In the genomic region with DNA sequence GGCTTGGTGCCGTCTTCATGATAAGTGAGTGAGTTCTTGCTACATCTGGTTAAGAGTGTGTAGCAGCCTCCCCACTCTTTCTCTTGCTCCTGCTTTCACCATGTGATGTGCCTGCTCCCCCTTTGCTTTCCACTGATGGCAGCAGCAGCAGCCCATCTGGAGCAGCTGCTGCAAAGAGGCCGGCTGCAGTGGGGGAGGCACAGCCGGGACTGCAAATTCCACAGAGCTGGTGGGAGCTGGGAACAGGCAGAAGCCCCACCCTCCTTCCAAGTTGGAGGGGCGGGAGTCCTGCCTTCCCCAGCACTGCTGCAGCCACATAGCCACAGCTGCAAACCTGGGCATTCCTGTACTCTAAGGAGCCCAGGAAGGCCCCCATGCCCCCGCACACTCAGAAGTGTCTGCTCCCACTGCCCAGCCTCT, we compare ENCODE assay signal across 15 cellular contexts.
A peak's percentile ranks its signal among the peaks of the same experiment; 100 is the strongest.
DNase-seq lines count a peak whose midpoint lies in the region; ATAC-seq, FAIRE-seq and TF ChIP-seq lines count a peak whose summit lies in the region.
"Had no signal": no experiment of that assay in that cellular context is flagged by ENCODE, and none has a peak within 500 bp of the region (broad histone marks: within the 10 kb centered on the region; RNA-seq: fewer than 3 reads in every experiment).

No MANE protein-coding gene starts in this region.

- no peak for TF ChIP-seq CTCF in heart left ventricle (IDR thresholded peaks at IDR 0.05)

- H3K79me1 ChIP-seq in neuronal stem cell (ENCODE audit: low read depth, low read length), result peaks cover 13% of the 10 kb centered on the region

- H2BK15ac ChIP-seq in neuronal stem cell (ENCODE audit: low read length), result no peak overlapping the region

- H3K23ac ChIP-seq in neuronal stem cell (ENCODE audit: low read depth, low read length, poor library complexity), result peak overlapping the region; percentile 85

- DNase-seq in GM03348 (ENCODE audit: low spot score) (peak; percentile 5), SK-N-DZ (ENCODE audit: low spot score) (peak; percentile 22), heart left ventricle (no peak), neuronal stem cell (ENCODE audit: low spot score) (peak; percentile 11), H54 (ENCODE audit: insufficient read length, low spot score) (no peak)
- DNase-seq: activated CD8-positive, alpha-beta T cell treated with anti-CD3 and anti-CD28 coated beads, Interleukin-2, amount 10 ng/mL, durations not matched to agents 7 days and 5 days; C1 segment of cervical spinal cord; KG1; NCI-H1092; T-helper 1 cell had no signal

- peak overlapping the region; percentile 97 for H4K91ac ChIP-seq in neuronal stem cell (ENCODE audit: low read depth, low read length, poor library complexity)

- TF ChIP-seq POLR2A in heart left ventricle (IDR thresholded peaks at IDR 0.05) (no peak), H54 (IDR thresholded peaks at IDR 0.05; ENCODE audit: low read depth, low read length) (no peak)

- peak overlapping the region; percentile 81 for H3K9ac ChIP-seq in neuronal stem cell (ENCODE audit: low read depth, low read length, poor library complexity)

- H3K27ac ChIP-seq in heart left ventricle, result no peak overlapping the region
- H3K27ac ChIP-seq in neuronal stem cell (replicated peaks; ENCODE audit: low read length), result no peak overlapping the region
- H3K27ac ChIP-seq: skin epidermis, tibial nerve had no signal

- peak in 3 of 4 donors; percentile 16 to 38 (median 33) for ATAC-seq in heart left ventricle
- no peak for ATAC-seq in HG02759 (IDR thresholded peaks at IDR 0.05; ENCODE audit: unreplicated experiment)
- ATAC-seq in GM19452 (IDR thresholded peaks at IDR 0.05; ENCODE audit: unreplicated experiment), result no peak
- ATAC-seq: activated CD8-positive, alpha-beta T cell treated with anti-CD3 and anti-CD28 coated beads, Interleukin-2, amount 10 ng/mL, durations not matched to agents 7 days and 5 days had no signal

- H3K14ac ChIP-seq in neuronal stem cell (ENCODE audit: low read length), result peak overlapping the region; percentile 38

- H2BK120ac ChIP-seq in neuronal stem cell (ENCODE audit: low read depth, low read length), result no peak overlapping the region

- no peak overlapping the region for H3K4me2 ChIP-seq in neuronal stem cell (ENCODE audit: insufficient read depth, low read length, poor library complexity, severe bottlenecking)

- WGBS in heart left ventricle, 4 donors, result 54 to 60% (median 57%) methylated on average over 4 to 5 of the region's 5 CpGs
- WGBS in neuronal stem cell (ENCODE audit: extremely low coverage in 2 of 2, insufficient read length in 2 of 2, insufficient replicate concordance in 1 of 2), 2 donors, result no CpG with 5 or more reads among the region's 5 CpGs

- peak overlapping the region; percentile 76 for H3K4ac ChIP-seq in neuronal stem cell (ENCODE audit: low read length)

- no peak overlapping the region for H4K8ac ChIP-seq in neuronal stem cell (ENCODE audit: low read depth, low read length)

- no peak overlapping the region for H3K4me3 ChIP-seq in heart left ventricle
- H3K4me3 ChIP-seq in neuronal stem cell (ENCODE audit: low read length in 2 of 2), result no peak overlapping the region
- H3K4me3 ChIP-seq: skin epidermis, tibial nerve had no signal

- intact Hi-C loops in heart left ventricle (cut with DNase I), result loop anchor here in 5 of 10 donors (5.0 to 10.0 kb wide), 6 partner anchors 148 to 638 kb away; no protein-coding TSS in a partner anchor

- H3K27me3 ChIP-seq in heart left ventricle, result no peaks in the 10 kb centered on the region
- no peaks in the 10 kb centered on the region for H3K27me3 ChIP-seq in neuronal stem cell (ENCODE audit: control insufficient read depth in 3 of 3, insufficient read depth in 3 of 3, low read depth in 1 of 3, low read length in 3 of 3)
- H3K27me3 ChIP-seq: tibial nerve had no signal

- peak overlapping the region; percentile 59 for H3K18ac ChIP-seq in neuronal stem cell (ENCODE audit: low read length)

- no peak for FAIRE-seq in H54 (lab: Jason Lieb, UNC)
- FAIRE-seq: keratinocyte had no signal

- no peak overlapping the region for H2AFZ ChIP-seq in neuronal stem cell (ENCODE audit: low read length)

- peak overlapping the region; percentile 84 for H2BK12ac ChIP-seq in neuronal stem cell (ENCODE audit: low read length)

- peak overlapping the region; percentile 53 for H2BK5ac ChIP-seq in neuronal stem cell (ENCODE audit: low read length)

- H3K9me3 ChIP-seq in heart left ventricle (peaks cover 0 to 19% (median 0%) of the 10 kb centered on the region in 12 donors), neuronal stem cell (replicated peaks in 1 of 2; ENCODE audit: control insufficient read depth in 2 of 2, insufficient read depth in 1 of 2, low read depth in 1 of 2, low read length in 2 of 2) (peaks cover 6 to 12% of the 10 kb centered on the region in 2 donors)

- peaks cover 0 to 44% (median 14%) of the 10 kb centered on the region in 12 donors for H3K4me1 ChIP-seq in heart left ventricle
- peaks cover 0 to 7% of the 10 kb centered on the region in 2 donors for H3K4me1 ChIP-seq in neuronal stem cell (ENCODE audit: control insufficient read depth in 2 of 2, insufficient read depth in 1 of 2, low read depth in 1 of 2, low read length in 2 of 2)

- H2AK5ac ChIP-seq in neuronal stem cell (ENCODE audit: low read depth, low read length), result no peak overlapping the region

- H3K36me3 ChIP-seq in heart left ventricle, result no peaks in the 10 kb centered on the region
- no peaks in the 10 kb centered on the region for H3K36me3 ChIP-seq in neuronal stem cell (replicated peaks in 1 of 2; ENCODE audit: control insufficient read depth in 2 of 2, insufficient read depth in 2 of 2, low read length in 2 of 2)

Comparison
In these comparisons a context has a peak if more than half of its experiments do, and no peak if none do; other contexts are left out.
1. DNase-seq: peak in GM03348 (single experiment), SK-N-DZ (single experiment) and neuronal stem cell (single experiment); none in heart left ventricle (0 of 5) and H54 (single experiment).
2. ATAC-seq: peak in heart left ventricle (3 of 4); none in HG02759 (single experiment) and GM19452 (single experiment).